2 cellular contexts compared by ENCODE assay signal in genomic region chr10:68600041-68600778, GRCh38.
TF ChIP-seq lines count a peak whose summit lies in the region.

No MANE protein-coding gene starts in this region.

TF ChIP-seq in HEK293, 187 proteins besides CTCF, POLR2A, EP300 and RAD21 (continued from another document and continues in another):
- TF ChIP-seq ZBTB10 (tag by site-specific recombination; IDR thresholded peaks at IDR 0.05) (no peak), ZNF16 (tag by site-specific recombination; IDR thresholded peaks at IDR 0.05; ENCODE audit: low read depth) (no peak), ZNF23 (tag by site-specific recombination; IDR thresholded peaks at IDR 0.05; ENCODE audit: borderline replicate concordance) (no peak), GFI1B (tag by site-specific recombination; IDR thresholded peaks at IDR 0.05) (peak; percentile 42; the same call in 1 of the 2 replicates), ZNF776 (tag by site-specific recombination; IDR thresholded peaks at IDR 0.05; ENCODE audit: borderline replicate concordance) (no peak), IKZF3 (tag by site-specific recombination; IDR thresholded peaks at IDR 0.05) (peak; percentile 86), ZNF473 (tag by site-specific recombination; IDR thresholded peaks at IDR 0.05) (no peak), ZNF221 (tag by site-specific recombination; IDR thresholded peaks at IDR 0.05; ENCODE audit: borderline replicate concordance) (no peak), ZBTB8A (tag by site-specific recombination; IDR thresholded peaks at IDR 0.05) (peak; percentile 60), ZNF366 (tag by site-specific recombination; conservative IDR thresholded peaks at IDR 0.05) (no peak; the same call in 1 of the 2 replicates), KLF8 (tag by site-specific recombination; IDR thresholded peaks at IDR 0.05) (peak; percentile 69; the same call in 1 of the 2 replicates), ZNF37A (tag by site-specific recombination; IDR thresholded peaks at IDR 0.05) (no peak), ZNF423 (tag by site-specific recombination; IDR thresholded peaks at IDR 0.05) (no peak), WT1 (tag by site-specific recombination; IDR thresholded peaks at IDR 0.05) (no peak), TSHZ1 (tag by site-specific recombination; IDR thresholded peaks at IDR 0.05; ENCODE audit: borderline replicate concordance) (no peak), ZNF677 (tag by site-specific recombination; IDR thresholded peaks at IDR 0.05) (no peak), MYNN (tag by site-specific recombination; IDR thresholded peaks at IDR 0.05; ENCODE audit: borderline replicate concordance) (no peak), ZNF274 (IDR thresholded peaks at IDR 0.05; ENCODE audit: low read length) (no peak), ZNF274 (tag by site-specific recombination; IDR thresholded peaks at IDR 0.05; ENCODE audit: borderline replicate concordance) (no peak), ZNF132 (tag by site-specific recombination; IDR thresholded peaks at IDR 0.05; ENCODE audit: borderline replicate concordance) (no peak), PRDM10 (tag by site-specific recombination; IDR thresholded peaks at IDR 0.05) (peak; percentile 96), ZNF266 (tag by site-specific recombination; IDR thresholded peaks at IDR 0.05; ENCODE audit: low read depth) (no peak), ZFP3 (tag by site-specific recombination; IDR thresholded peaks at IDR 0.05; ENCODE audit: low read depth) (no peak)

TF ChIP-seq in SK-N-SH, 30 proteins besides CTCF, POLR2A, EP300 and RAD21 (continued from another document):
- no peak for TF ChIP-seq ZBTB33 (IDR thresholded peaks at IDR 0.05; ENCODE audit: borderline replicate concordance, low read depth)
- TF ChIP-seq IRF3 (IDR thresholded peaks at IDR 0.05; ENCODE audit: low read depth, low read length), result no peak
- no peak for TF ChIP-seq GATA2 (CRISPR knock-in tag; IDR thresholded peaks at IDR 0.05)
- no peak for TF ChIP-seq ELF1 (IDR thresholded peaks at IDR 0.05)
- TF ChIP-seq FOSL2 (IDR thresholded peaks at IDR 0.05; ENCODE audit: borderline replicate concordance, low read depth), result no peak
- no peak for TF ChIP-seq MEF2A (IDR thresholded peaks at IDR 0.05; ENCODE audit: borderline replicate concordance, low read depth)
- no peak; the same call in 1 of the 2 replicates for TF ChIP-seq SMC3 (IDR thresholded peaks at IDR 0.05; ENCODE audit: low read depth, low read length)
- TF ChIP-seq SIN3A (IDR thresholded peaks at IDR 0.05; ENCODE audit: borderline replicate concordance, low read depth, low read length), result 0 out of 2 replicates have a peak, but pooled peaks have one; percentile 77
- no peak for TF ChIP-seq REST (IDR thresholded peaks at IDR 0.05; ENCODE audit: low read depth, low read length)
- peak; percentile 44; the same call in 1 of the 2 replicates for TF ChIP-seq RXRA (IDR thresholded peaks at IDR 0.05; ENCODE audit: borderline replicate concordance, low read depth)
- TF ChIP-seq YY1 (IDR thresholded peaks at IDR 0.05; ENCODE audit: low read depth), result peak; percentile 87; the same call in 1 of the 2 replicates
